In genomic region chr1:213301524-213301923, GRCh38 we compare ENCODE assay signal across 1 cellular context.
TF ChIP-seq lines count a peak whose summit lies in the region.

No MANE protein-coding gene starts in this region.

TF ChIP-seq in HEK293, 187 proteins besides CTCF, POLR2A, EP300 and RAD21 (continued from another document):
- TF ChIP-seq ZNF518A (tag by site-specific recombination; conservative IDR thresholded peaks at IDR 0.05; ENCODE audit: low read depth) (peak; percentile 85), ZNF140 (tag by site-specific recombination; IDR thresholded peaks at IDR 0.05) (peak; percentile 67; the same call in 1 of the 2 replicates), ZNF426 (tag by site-specific recombination; IDR thresholded peaks at IDR 0.05) (peak; percentile 70), ZNF266 (tag by site-specific recombination; IDR thresholded peaks at IDR 0.05; ENCODE audit: low read depth) (0 out of 2 replicates have a peak, but pooled peaks have one; percentile 36), ZFP3 (tag by site-specific recombination; IDR thresholded peaks at IDR 0.05; ENCODE audit: low read depth) (0 out of 2 replicates have a peak, but pooled peaks have one; percentile 37), ZNF654 (tag by site-specific recombination; IDR thresholded peaks at IDR 0.05; ENCODE audit: low read depth) (peak; percentile 32)
